Comparison of ENCODE assay signal across 9 cellular contexts in genomic region chr17:79420318-79421243, GRCh38.
DNase-seq lines count a peak whose midpoint lies in the region; TF ChIP-seq lines count a peak whose summit lies in the region.
"Had no signal": no experiment of that assay in that cellular context is flagged by ENCODE, and none has a peak within 500 bp of the region (broad histone marks: within the 10 kb centered on the region; RNA-seq: fewer than 3 reads in every experiment).

No MANE protein-coding gene starts in this region.

- no peaks in the 10 kb centered on the region for H3K36me3 ChIP-seq in BLaER1

- H3K4me3 ChIP-seq in BLaER1 (no peak overlapping the region), choroid plexus epithelial cell (ENCODE audit: low read depth, low read length) (no peak overlapping the region)

- no peak for TF ChIP-seq CTCF in choroid plexus epithelial cell (conservative IDR thresholded peaks at IDR 0.05; ENCODE audit: low read depth, low read length)

- no peaks in the 10 kb centered on the region for H4K20me1 ChIP-seq in BLaER1

- H3K4me1 ChIP-seq in BLaER1, result peaks cover 74% of the 10 kb centered on the region

- peak overlapping the region; percentile 92 for H3K4me2 ChIP-seq in BLaER1

- H3K9ac ChIP-seq in BLaER1, result peak overlapping the region; percentile 41; the same call in 1 of the 2 replicates

- no peaks in the 10 kb centered on the region for H3K27me3 ChIP-seq in BLaER1

- DNase-seq in LHCN-M2 (ENCODE audit: low read depth), result peak; percentile 6
- peak; percentile 52 for DNase-seq in choroid plexus epithelial cell (ENCODE audit: low read depth)
- DNase-seq in stimulated activated CD4-positive, alpha-beta T cell treated with anti-CD3 and anti-CD28 coated beads, Interleukin-12 subunit alpha, Interleukin-12 subunit beta, amount 100 ng/mL, for 4 hours, result peak; percentile 23
- DNase-seq in kidney glomerular epithelial cell (lab: John Stamatoyannopoulos, UW), result no peak
- no peak for DNase-seq in AG08396 (ENCODE audit: low spot score)
- DNase-seq in NCI-H187 treated with DMSO at 0.1 percent for 48 hours (lab: John Stamatoyannopoulos, UW), result no peak
- DNase-seq in NCI-H524 treated with DMSO at 0.1 percent for 48 hours (lab: John Stamatoyannopoulos, UW), result no peak

- H3K9me3 ChIP-seq in BLaER1, result no peaks in the 10 kb centered on the region

- peak overlapping the region; percentile 76 for H3K27ac ChIP-seq in BLaER1
- H3K27ac ChIP-seq: epithelial cell of prostate had no signal

Comparison
In these comparisons a context has a peak if more than half of its experiments do, and no peak if none do; other contexts are left out.
1. DNase-seq: peak in LHCN-M2 (single experiment), choroid plexus epithelial cell (single experiment) and stimulated activated CD4-positive, alpha-beta T cell treated with anti-CD3 and anti-CD28 coated beads, Interleukin-12 subunit alpha, Interleukin-12 subunit beta, amount 100 ng/mL, for 4 hours (single experiment); none in kidney glomerular epithelial cell (single experiment), AG08396 (single experiment), NCI-H187 treated with DMSO at 0.1 percent for 48 hours (single experiment) and NCI-H524 treated with DMSO at 0.1 percent for 48 hours (single experiment).